In genomic region chr7:51023547-51023946, GRCh38 we compare ENCODE assay signal across 14 cellular contexts.
DNase-seq lines count a peak whose midpoint lies in the region; ATAC-seq and TF ChIP-seq lines count a peak whose summit lies in the region.
"Had no signal": no experiment of that assay in that cellular context is flagged by ENCODE, and none has a peak within 500 bp of the region (broad histone marks: within the 10 kb centered on the region; RNA-seq: fewer than 3 reads in every experiment).

No MANE protein-coding gene starts in this region.

- ATAC-seq in heart right ventricle, result no peak
- ATAC-seq in naive thymus-derived CD4-positive, alpha-beta T cell, result no peak
- ATAC-seq: A549; CD8-positive, alpha-beta T cell had no signal

- H3K27me3 ChIP-seq in right atrium auricular region, result no peaks in the 10 kb centered on the region
- no peaks in the 10 kb centered on the region for H3K27me3 ChIP-seq in heart right ventricle
- H3K27me3 ChIP-seq in naive thymus-derived CD4-positive, alpha-beta T cell (ENCODE audit: control insufficient read depth in 2 of 2, insufficient read depth in 2 of 2, low read length in 2 of 2), result no peaks in the 10 kb centered on the region

- DNase-seq in right atrium auricular region (ENCODE audit: low spot score) (peak; percentile 53), heart right ventricle (no peak), glutamatergic neuron (peak; percentile 45), progenitor cell of endocrine pancreas (ENCODE audit: low spot score, unreplicated experiment) (peak; percentile 6), GF-D8 (lab: John Stamatoyannopoulos, UW) (no peak), HuH-7 (ENCODE audit: low spot score) (no peak)
- no peak for DNase-seq in naive thymus-derived CD4-positive, alpha-beta T cell
- DNase-seq: CD8-positive, alpha-beta T cell; COR-L47; DND-41; GDM1 had no signal

- H3K9me3 ChIP-seq in right atrium auricular region (no peaks in the 10 kb centered on the region), heart right ventricle (no peaks in the 10 kb centered on the region)
- H3K9me3 ChIP-seq in naive thymus-derived CD4-positive, alpha-beta T cell (ENCODE audit: control insufficient read depth in 2 of 3, low read length in 3 of 3), result no peaks in the 10 kb centered on the region
- H3K9me3 ChIP-seq: A549, HAP-1 had no signal

- no peaks in the 10 kb centered on the region for H3K4me1 ChIP-seq in right atrium auricular region
- H3K4me1 ChIP-seq in heart right ventricle, result peaks cover 0 to 12% (median 0%) of the 10 kb centered on the region in 9 donors
- H3K4me1 ChIP-seq in naive thymus-derived CD4-positive, alpha-beta T cell (ENCODE audit: control insufficient read depth in 2 of 2, insufficient read depth in 2 of 2, low read length in 2 of 2), result no peaks in the 10 kb centered on the region
- H3K4me1 ChIP-seq: A549, HAP-1 had no signal

- H3K27me3 Mint-ChIP-seq in glutamatergic neuron (ENCODE audit: unreplicated experiment) (no peaks in the 10 kb centered on the region), progenitor cell of endocrine pancreas (no peaks in the 10 kb centered on the region)
- H3K27me3 Mint-ChIP-seq in naive thymus-derived CD4-positive, alpha-beta T cell, result peaks cover 0 to 5% (median 0%) of the 10 kb centered on the region in 5 donors

- H3K4me1 Mint-ChIP-seq in glutamatergic neuron (ENCODE audit: low read depth, unreplicated experiment), result peaks cover 4% of the 10 kb centered on the region
- H3K4me1 Mint-ChIP-seq in progenitor cell of endocrine pancreas (ENCODE audit: low read depth), result no peaks in the 10 kb centered on the region
- no peaks in the 10 kb centered on the region for H3K4me1 Mint-ChIP-seq in naive thymus-derived CD4-positive, alpha-beta T cell
- H3K4me1 Mint-ChIP-seq: CD14-positive monocyte had no signal

- CTCF ChIA-PET in naive thymus-derived CD4-positive, alpha-beta T cell (lab: Charles Lee), result no interaction called here

- no peak overlapping the region for H3K4me3 Mint-ChIP-seq in glutamatergic neuron (ENCODE audit: unreplicated experiment)
- H3K4me3 Mint-ChIP-seq in progenitor cell of endocrine pancreas (ENCODE audit: low read depth), result no peak overlapping the region
- H3K4me3 Mint-ChIP-seq in naive thymus-derived CD4-positive, alpha-beta T cell, result no peak overlapping the region
- H3K4me3 Mint-ChIP-seq: CD14-positive monocyte; CD8-positive, alpha-beta T cell had no signal

- intact Hi-C loops in heart right ventricle (cut with DNase I), result no loop called here
- intact Hi-C loops in naive thymus-derived CD4-positive, alpha-beta T cell (cut with micrococcal nuclease), result no loop called here

- H3K27ac Mint-ChIP-seq in glutamatergic neuron (ENCODE audit: unreplicated experiment) (no peak overlapping the region), progenitor cell of endocrine pancreas (no peak overlapping the region)
- no peak overlapping the region for H3K27ac Mint-ChIP-seq in naive thymus-derived CD4-positive, alpha-beta T cell
- H3K27ac Mint-ChIP-seq: CD14-positive monocyte; CD8-positive, alpha-beta T cell had no signal

- H3K4me3 ChIP-seq in right atrium auricular region (no peak overlapping the region), heart right ventricle (no peak overlapping the region)
- no peak overlapping the region for H3K4me3 ChIP-seq in naive thymus-derived CD4-positive, alpha-beta T cell (ENCODE audit: low read length)
- H3K4me3 ChIP-seq: A549, HAP-1 had no signal

- H3K36me3 ChIP-seq in right atrium auricular region (no peaks in the 10 kb centered on the region), heart right ventricle (no peaks in the 10 kb centered on the region)
- no peaks in the 10 kb centered on the region for H3K36me3 ChIP-seq in naive thymus-derived CD4-positive, alpha-beta T cell (ENCODE audit: control insufficient read depth in 2 of 3, insufficient read depth in 3 of 3, low read length in 3 of 3)
- H3K36me3 ChIP-seq: HAP-1 had no signal

- H3K27ac ChIP-seq in right atrium auricular region, result no peak overlapping the region
- no peak overlapping the region for H3K27ac ChIP-seq in heart right ventricle
- H3K27ac ChIP-seq in naive thymus-derived CD4-positive, alpha-beta T cell (ENCODE audit: low read depth, low read length), result no peak overlapping the region
- H3K27ac ChIP-seq: A549 had no signal

- POLR2A ChIA-PET in naive thymus-derived CD4-positive, alpha-beta T cell (lab: Charles Lee), result no interaction called here

- H3K36me3 Mint-ChIP-seq in glutamatergic neuron (ENCODE audit: unreplicated experiment) (no peaks in the 10 kb centered on the region), progenitor cell of endocrine pancreas (ENCODE audit: insufficient read depth) (peaks cover 2% of the 10 kb centered on the region)
- H3K36me3 Mint-ChIP-seq in naive thymus-derived CD4-positive, alpha-beta T cell, result no peaks in the 10 kb centered on the region
- H3K36me3 Mint-ChIP-seq: CD14-positive monocyte; CD8-positive, alpha-beta T cell had no signal

- TF ChIP-seq CTCF in right atrium auricular region (IDR thresholded peaks at IDR 0.05) (no peak), heart right ventricle (IDR thresholded peaks at IDR 0.05) (no peak), glutamatergic neuron (IDR thresholded peaks at IDR 0.05; ENCODE audit: partially characterized antibody, unreplicated experiment) (no peak), progenitor cell of endocrine pancreas (IDR thresholded peaks at IDR 0.05; ENCODE audit: unreplicated experiment) (no peak)

- H3K9me3 Mint-ChIP-seq in glutamatergic neuron (ENCODE audit: unreplicated experiment) (no peaks in the 10 kb centered on the region), progenitor cell of endocrine pancreas (ENCODE audit: low read depth) (no peaks in the 10 kb centered on the region)
- peaks cover 0 to 1% (median 0%) of the 10 kb centered on the region in 11 donors for H3K9me3 Mint-ChIP-seq in naive thymus-derived CD4-positive, alpha-beta T cell
- H3K9me3 Mint-ChIP-seq: CD8-positive, alpha-beta T cell had no signal

- 89 to 94% methylated on average over 9 of the region's 9 CpGs for WGBS in heart right ventricle, 2 donors

Comparison
In these comparisons a context has a peak if more than half of its experiments do, and no peak if none do; other contexts are left out.
1. DNase-seq: peak in right atrium auricular region (single experiment), glutamatergic neuron (single experiment) and progenitor cell of endocrine pancreas (single experiment); none in heart right ventricle (0 of 2), GF-D8 (single experiment), naive thymus-derived CD4-positive, alpha-beta T cell (0 of 9) and HuH-7 (single experiment).